1 cellular context compared by ENCODE assay signal in the genomic region with DNA sequence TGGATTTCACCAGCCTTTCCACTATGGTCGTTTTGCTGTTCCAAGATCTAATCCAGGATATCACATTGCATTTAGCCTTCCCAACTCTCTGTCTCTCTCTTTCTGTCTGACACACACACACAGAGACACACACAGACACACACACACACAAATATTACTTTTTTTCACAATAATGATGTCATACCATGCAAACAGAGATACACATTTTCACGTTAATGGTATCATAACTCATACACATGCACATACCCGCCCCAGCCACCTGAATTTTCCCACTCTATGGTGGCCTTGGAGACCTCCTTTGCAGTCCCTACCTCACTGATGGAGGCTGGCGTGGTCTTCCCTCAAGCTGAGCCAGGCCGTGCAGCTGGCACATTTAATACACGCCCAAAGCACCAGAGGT.
TF ChIP-seq lines count a peak whose summit lies in the region.

No MANE protein-coding gene starts in this region.

TF ChIP-seq in HepG2, 621 proteins besides CTCF, POLR2A, EP300 and RAD21:
- no peak for TF ChIP-seq SMARCC2 (IDR thresholded peaks at IDR 0.05)
- peak; percentile 92 for TF ChIP-seq ATF7 (IDR thresholded peaks at IDR 0.05)
- no peak for TF ChIP-seq ATF7 (CRISPR knock-in tag; IDR thresholded peaks at IDR 0.05)
- no peak for TF ChIP-seq GABPB1 (CRISPR knock-in tag; IDR thresholded peaks at IDR 0.05)
